Comparison of ENCODE assay signal across 22 cellular contexts in the genomic region with DNA sequence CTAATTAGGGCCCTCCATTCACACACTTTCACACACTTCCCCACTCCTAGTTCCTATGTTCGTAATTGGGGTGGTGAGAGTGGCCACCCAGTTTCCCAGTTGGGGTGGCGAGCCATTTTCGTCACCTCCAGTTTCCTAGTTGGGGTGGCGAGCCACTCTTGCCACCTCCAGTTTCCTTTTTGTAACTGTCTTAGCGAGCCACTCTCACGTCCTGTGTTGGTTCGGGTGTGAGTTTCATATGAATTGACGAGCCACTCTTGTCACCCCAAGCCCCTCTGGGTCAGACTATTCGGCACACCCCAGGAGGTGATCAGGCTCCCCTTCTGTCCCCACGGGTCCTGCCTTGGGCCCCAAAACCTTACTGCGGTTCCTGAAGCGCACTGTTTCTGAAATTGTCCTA.
"Had no signal": no experiment of that assay in that cellular context is flagged by ENCODE, and none has a peak within 500 bp of the region (broad histone marks: within the 10 kb centered on the region; RNA-seq: fewer than 3 reads in every experiment).

No MANE protein-coding gene starts in this region.

- H3K27me3 Mint-ChIP-seq: activated B cell treated with CpG ODN at 0.5 μM for 24 hours; activated naive CD4-positive, alpha-beta T cell treated with anti-CD3 and anti-CD28 coated beads, Interleukin-2, amount 50 U/mL, for 24 hours; naive B cell; type B pancreatic cell had no signal

- H3K4me3 ChIP-seq: coronary artery, lower lobe of right lung, ovary, prostate gland, SJSA1, thoracic aorta had no signal

- FAIRE-seq: bronchial epithelial cell, kidney had no signal

- H3K4me3 Mint-ChIP-seq: activated B cell treated with CpG ODN at 0.5 μM for 24 hours; activated naive CD4-positive, alpha-beta T cell treated with anti-CD3 and anti-CD28 coated beads, Interleukin-2, amount 50 U/mL, for 24 hours; type B pancreatic cell had no signal

- H3K4me1 Mint-ChIP-seq: activated B cell treated with CpG ODN at 0.5 μM for 24 hours; activated naive CD4-positive, alpha-beta T cell treated with anti-CD3 and anti-CD28 coated beads, Interleukin-2, amount 50 U/mL, for 24 hours; naive B cell had no signal

- H3K9me3 Mint-ChIP-seq: activated B cell treated with CpG ODN at 0.5 μM for 24 hours; activated naive CD4-positive, alpha-beta T cell treated with anti-CD3 and anti-CD28 coated beads, Interleukin-2, amount 50 U/mL, for 24 hours; type B pancreatic cell had no signal

- H3K36me3 ChIP-seq: ovary, prostate gland had no signal

- H3K27me3 ChIP-seq: ovary, SJSA1 had no signal

- H3K27ac ChIP-seq: coronary artery, lower lobe of right lung, prostate gland, SJSA1, thoracic aorta had no signal

- ATAC-seq: lower lobe of right lung had no signal

- H3K27ac Mint-ChIP-seq: activated B cell treated with CpG ODN at 0.5 μM for 24 hours; activated naive CD4-positive, alpha-beta T cell treated with anti-CD3 and anti-CD28 coated beads, Interleukin-2, amount 50 U/mL, for 24 hours; type B pancreatic cell had no signal

- H3K9me3 ChIP-seq: lower lobe of right lung, ovary, prostate gland, SJSA1, thoracic aorta had no signal

- DNase-seq: activated B cell treated with CpG ODN at 0.5 μM for 24 hours; activated CD4-positive, alpha-beta T cell treated with anti-CD3 and anti-CD28 coated beads for 4 hours; activated CD8-positive, alpha-beta memory T cell treated with anti-CD3 and anti-CD28 coated beads, Interleukin-2, amount 50 U/mL, for 4 hours; activated effector memory CD4-positive, alpha-beta T cell treated with anti-CD3 and anti-CD28 coated beads, Interleukin-2, amount 50 U/mL, for 16 hours; activated T-cell treated with anti-CD3 and anti-CD28 coated beads, Interleukin-2, amount 50 U/mL, for 48 hours; amygdala; cerebellar nuclear complex; kidney; lower lobe of right lung; naive B cell; ovary; stimulated activated CD4-positive, alpha-beta T cell treated with anti-CD3 and anti-CD28 coated beads, Interleukin-2, amount 100 ng/mL, for 48 hours; stimulated activated CD8-positive, alpha-beta memory T cell treated with anti-CD3 and anti-CD28 coated beads, Interleukin-4, amount 100 ng/mL, for 48 hours; stimulated activated naive CD4-positive, alpha-beta T cell; T1000 had no signal

- H3K4me1 ChIP-seq: lower lobe of right lung, prostate gland, SJSA1 had no signal
